ENCODE assay signal across 17 cellular contexts in the genomic region with DNA sequence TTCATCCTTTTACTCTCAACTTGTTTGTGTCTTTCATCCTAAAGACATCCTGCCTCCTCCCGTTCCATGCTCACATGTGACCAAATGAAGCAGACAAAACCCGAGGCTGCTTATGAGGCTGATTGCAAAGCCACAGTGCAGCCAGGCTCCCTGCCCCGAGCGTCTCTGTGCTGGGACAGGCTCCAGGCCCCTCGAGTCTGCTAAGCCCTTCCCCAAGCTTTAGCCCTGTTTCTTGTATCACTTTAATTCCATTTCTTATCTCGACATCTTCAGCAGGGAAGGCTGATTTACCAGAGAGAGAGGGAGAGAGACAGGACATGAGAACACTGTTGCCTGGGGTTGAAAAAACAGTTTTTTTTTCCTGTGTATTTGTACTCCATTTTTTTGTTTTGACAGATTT.
DNase-seq lines count a peak whose midpoint lies in the region; ATAC-seq and TF ChIP-seq lines count a peak whose summit lies in the region.
"Had no signal": no experiment of that assay in that cellular context is flagged by ENCODE, and none has a peak within 500 bp of the region (broad histone marks: within the 10 kb centered on the region; RNA-seq: fewer than 3 reads in every experiment).

No MANE protein-coding gene starts in this region.

- ATAC-seq in HG02763 (IDR thresholded peaks at IDR 0.05; ENCODE audit: unreplicated experiment) (no peak), HG02884 (IDR thresholded peaks at IDR 0.05; ENCODE audit: unreplicated experiment) (no peak)
- ATAC-seq: K562 had no signal

- H3K4me3 ChIP-seq in WERI-Rb-1 (ENCODE audit: low read depth, low read length) (no peak overlapping the region), neuronal stem cell (ENCODE audit: low read length in 2 of 2) (no peak overlapping the region)
- H3K4me3 ChIP-seq: K562, PC-9 had no signal

- no CpG with 5 or more reads among the region's 6 CpGs for WGBS in neuronal stem cell (ENCODE audit: extremely low coverage in 2 of 2, insufficient read length in 2 of 2, insufficient replicate concordance in 1 of 2), 2 donors

- no peak overlapping the region for H3K18ac ChIP-seq in neuronal stem cell (ENCODE audit: low read length)

- H3K9me3 ChIP-seq in WERI-Rb-1 (ENCODE audit: severe bottlenecking) (no peaks in the 10 kb centered on the region), neuronal stem cell (replicated peaks in 1 of 2; ENCODE audit: control insufficient read depth in 2 of 2, insufficient read depth in 1 of 2, low read depth in 1 of 2, low read length in 2 of 2) (peaks cover 0 to 3% of the 10 kb centered on the region in 2 donors)

- no peak overlapping the region for H2AK5ac ChIP-seq in neuronal stem cell (ENCODE audit: low read depth, low read length)

- H3K27ac ChIP-seq in WERI-Rb-1 = no peak overlapping the region
- no peak overlapping the region for H3K27ac ChIP-seq in neuronal stem cell (replicated peaks; ENCODE audit: low read length)
- H3K27ac ChIP-seq: PC-9, RWPE1 had no signal

- H3K4me2 ChIP-seq in neuronal stem cell (ENCODE audit: insufficient read depth, low read length, poor library complexity, severe bottlenecking) = no peak overlapping the region
- H3K4me2 ChIP-seq: PC-9 had no signal

- H2BK15ac ChIP-seq in neuronal stem cell (ENCODE audit: low read length) = no peak overlapping the region

- no peak overlapping the region for H4K8ac ChIP-seq in neuronal stem cell (ENCODE audit: low read depth, low read length)

- H2BK120ac ChIP-seq in neuronal stem cell (ENCODE audit: low read depth, low read length) = no peak overlapping the region

- H2AFZ ChIP-seq in neuronal stem cell (ENCODE audit: low read length) = peak overlapping the region; percentile 78
- H2AFZ ChIP-seq: PC-9 had no signal

- H3K27me3 ChIP-seq in WERI-Rb-1 (ENCODE audit: insufficient read depth, low read depth, severe bottlenecking) = no peaks in the 10 kb centered on the region
- no peaks in the 10 kb centered on the region for H3K27me3 ChIP-seq in neuronal stem cell (ENCODE audit: control insufficient read depth in 3 of 3, insufficient read depth in 3 of 3, low read depth in 1 of 3, low read length in 3 of 3)

- H3K9ac ChIP-seq in neuronal stem cell (ENCODE audit: low read depth, low read length, poor library complexity) = no peak overlapping the region

- H3K4ac ChIP-seq in neuronal stem cell (ENCODE audit: low read length) = no peak overlapping the region

- DNase-seq in ELF-1 (ENCODE audit: low read depth, low spot score) (peak; percentile 27), WERI-Rb-1 (peak; percentile 44), left kidney (ENCODE audit: low read depth, low spot score) (peak; percentile 21), neuronal stem cell (ENCODE audit: low spot score) (no peak), NCI-H748 treated with DMSO at 0.1 percent for 48 hours (lab: John Stamatoyannopoulos, UW) (no peak), H4 (ENCODE audit: low spot score) (no peak)
- DNase-seq: H9, NCI-H1694 treated with DMSO at 0.1 percent for 48 hours, NCI-H2107, NCI-H226, NCI-H524 treated with DMSO at 0.1 percent for 48 hours, PC-9, SIG-M5 had no signal

- H4K91ac ChIP-seq in neuronal stem cell (ENCODE audit: low read depth, low read length, poor library complexity) = no peak overlapping the region

- H2BK12ac ChIP-seq in neuronal stem cell (ENCODE audit: low read length) = no peak overlapping the region

- no peak overlapping the region for H3K23ac ChIP-seq in neuronal stem cell (ENCODE audit: low read depth, low read length, poor library complexity)

- no peak overlapping the region for H2BK5ac ChIP-seq in neuronal stem cell (ENCODE audit: low read length)

- H3K79me1 ChIP-seq in neuronal stem cell (ENCODE audit: low read depth, low read length) = no peaks in the 10 kb centered on the region

- no peak overlapping the region for H3K14ac ChIP-seq in neuronal stem cell (ENCODE audit: low read length)

- peaks cover 2 to 8% of the 10 kb centered on the region in 2 donors for H3K4me1 ChIP-seq in neuronal stem cell (ENCODE audit: control insufficient read depth in 2 of 2, insufficient read depth in 1 of 2, low read depth in 1 of 2, low read length in 2 of 2)

- H3K36me3 ChIP-seq in WERI-Rb-1 = no peaks in the 10 kb centered on the region
- H3K36me3 ChIP-seq in neuronal stem cell (replicated peaks in 1 of 2; ENCODE audit: control insufficient read depth in 2 of 2, insufficient read depth in 2 of 2, low read length in 2 of 2) = no peaks in the 10 kb centered on the region

- no peak for TF ChIP-seq CTCF in WERI-Rb-1 (IDR thresholded peaks at IDR 0.05; ENCODE audit: low read depth, low read length)

Comparison
In these comparisons a context has a peak if more than half of its experiments do, and no peak if none do; other contexts are left out.
1. DNase-seq: peak in ELF-1 (single experiment), WERI-Rb-1 (single experiment) and left kidney (single experiment); none in neuronal stem cell (single experiment), NCI-H748 treated with DMSO at 0.1 percent for 48 hours (single experiment) and H4 (single experiment).